Comparison of ENCODE assay signal across 2 cellular contexts in genomic region chr2:131035826-131036231, GRCh38.
TF ChIP-seq lines count a peak whose summit lies in the region.

No MANE protein-coding gene starts in this region.

TF ChIP-seq in SK-N-SH, 30 proteins besides CTCF, POLR2A, EP300 and RAD21 (continued from another document):
- no peak for TF ChIP-seq REST (IDR thresholded peaks at IDR 0.05; ENCODE audit: low read depth, low read length)
- TF ChIP-seq MAX (IDR thresholded peaks at IDR 0.05; ENCODE audit: low read depth) = no peak
- no peak for TF ChIP-seq ZBTB33 (IDR thresholded peaks at IDR 0.05; ENCODE audit: borderline replicate concordance, low read depth)
- TF ChIP-seq RFX5 (IDR thresholded peaks at IDR 0.05; ENCODE audit: low read length) = no peak
- TF ChIP-seq FOXJ3 (CRISPR knock-in tag; IDR thresholded peaks at IDR 0.05) = no peak
- no peak for TF ChIP-seq TEAD4 (IDR thresholded peaks at IDR 0.05; ENCODE audit: borderline replicate concordance, insufficient read depth)
- no peak for TF ChIP-seq FOXM1 (IDR thresholded peaks at IDR 0.05; ENCODE audit: low read depth)
- no peak for TF ChIP-seq PBX3 (IDR thresholded peaks at IDR 0.05)
- TF ChIP-seq USF1 (IDR thresholded peaks at IDR 0.05; ENCODE audit: borderline replicate concordance, low read depth) = no peak
- no peak for TF ChIP-seq POLR2AphosphoS5 (IDR thresholded peaks at IDR 0.05; ENCODE audit: low read depth, low read length)
- TF ChIP-seq NRF1 (IDR thresholded peaks at IDR 0.05; ENCODE audit: low read depth, low read length) = no peak
- TF ChIP-seq RCOR1 (IDR thresholded peaks at IDR 0.05; ENCODE audit: low read length) = no peak

TF ChIP-seq in SK-N-SH treated with all-trans-retinoic acid at 6 μM for 48 hours, 23 proteins besides CTCF, POLR2A, EP300 and RAD21 (continued from another document):
- TF ChIP-seq RARB (CRISPR knock-in tag; IDR thresholded peaks at IDR 0.05) = no peak
- TF ChIP-seq ZNF70 (CRISPR knock-in tag; IDR thresholded peaks at IDR 0.05) = no peak
- TF ChIP-seq CSDC2 (CRISPR knock-in tag; IDR thresholded peaks at IDR 0.05) = no peak
- TF ChIP-seq PPARA (CRISPR knock-in tag; IDR thresholded peaks at IDR 0.05; ENCODE audit: borderline replicate concordance) = no peak
- no peak for TF ChIP-seq TOX (CRISPR knock-in tag; IDR thresholded peaks at IDR 0.05; ENCODE audit: borderline replicate concordance)
- no peak for TF ChIP-seq ARNTL (CRISPR knock-in tag; IDR thresholded peaks at IDR 0.05; ENCODE audit: borderline replicate concordance, low read depth)
- no peak for TF ChIP-seq CREB5 (CRISPR knock-in tag; IDR thresholded peaks at IDR 0.05; ENCODE audit: low read depth)
- no peak for TF ChIP-seq SNAI2 (CRISPR knock-in tag; IDR thresholded peaks at IDR 0.05)
- no peak for TF ChIP-seq OSR1 (CRISPR knock-in tag; IDR thresholded peaks at IDR 0.05)
- TF ChIP-seq ZFP30 (CRISPR knock-in tag; IDR thresholded peaks at IDR 0.05) = no peak
- TF ChIP-seq ZC3H10 (CRISPR knock-in tag; IDR thresholded peaks at IDR 0.05) = no peak
- TF ChIP-seq GLIS3 (CRISPR knock-in tag; IDR thresholded peaks at IDR 0.05) = no peak
